ENCODE assay signal across 10 cellular contexts in genomic region chr2:201420442-201421113, GRCh38. TPM values are rescaled to one million over a fixed set of nuclear protein-coding genes. Genes with fewer than 3 reads are reported as not detected.
DNase-seq lines count a peak whose midpoint lies in the region; ATAC-seq and TF ChIP-seq lines count a peak whose summit lies in the region.
"Had no signal": no experiment of that assay in that cellular context is flagged by ENCODE, and none has a peak within 500 bp of the region (broad histone marks: within the 10 kb centered on the region; RNA-seq: fewer than 3 reads in every experiment).

No MANE protein-coding gene starts in this region.

- peak; percentile 73 for DNase-seq in Caki2 (ENCODE audit: low read depth)
- DNase-seq in LHCN-M2 (ENCODE audit: low read depth): peak; percentile 84
- peak; percentile 84 for DNase-seq in dermis blood vessel endothelial cell
- DNase-seq in omental fat pad (ENCODE audit: low spot score): no peak
- DNase-seq in ecto neural progenitor cell (ENCODE audit: low spot score): no peak
- no peak for DNase-seq in NCI-H1694 (lab: John Stamatoyannopoulos, UW)
- DNase-seq: NCI-H1417, Right ventricle myocardium superior had no signal

- peak; percentile 23 for ATAC-seq in omental fat pad (ENCODE audit: low FRiP score)
- no peak for ATAC-seq in HG02623 (IDR thresholded peaks at IDR 0.05; ENCODE audit: unreplicated experiment)
- no peak for ATAC-seq in GM21390 (IDR thresholded peaks at IDR 0.05; ENCODE audit: unreplicated experiment)

- in situ Hi-C loops in Caki2 (cut with HindIII; ENCODE audit: low pct_unique_long_range_greater_than_20kb, low sequenced_read_pairs): no loop called here

- TF ChIP-seq CTCF in omental fat pad (IDR thresholded peaks at IDR 0.05): no peak

RNA-seq across cellular contexts. Expression of gene TRAK2, which starts 30.7 kb away (rescaled TPM):
- total RNA-seq in Caki2 (2014; rRNA removed; shearing (Covaris generic); ENCODE audit: low replicate concordance): 5.9 and 17.8 TPM in 2 replicates
- total RNA-seq in LHCN-M2 (2014; rRNA removed) (47.8 and 73.9 TPM in 2 replicates), dermis blood vessel endothelial cell (40.7 and 63.1 TPM in 2 replicates), omental fat pad (10 to 100 TPM; 37.9 to 73.0 (median 52.9) TPM)
- polyA plus RNA-seq in LHCN-M2 (2012): 23.2 TPM

RNA-seq across cellular contexts. Expression of gene STRADB, which starts 31.0 kb away (rescaled TPM):
- total RNA-seq in Caki2 (2014; rRNA removed; shearing (Covaris generic); ENCODE audit: low replicate concordance): 68.7 and 69.4 TPM in 2 replicates
- 255 and 259 TPM in 2 replicates for total RNA-seq in LHCN-M2 (2014; rRNA removed)
- 48.6 TPM for polyA plus RNA-seq in LHCN-M2 (2012)
- total RNA-seq in dermis blood vessel endothelial cell: 18.2 and 18.6 TPM in 2 replicates
- total RNA-seq in omental fat pad: 10 to 100 TPM; 13.0 to 38.3 (median 29.3) TPM

Comparison
In these comparisons a context has a peak if more than half of its experiments do, and no peak if none do; other contexts are left out.
1. DNase-seq: peak in Caki2 (single experiment), LHCN-M2 (single experiment) and dermis blood vessel endothelial cell (single experiment); none in omental fat pad (single experiment), ecto neural progenitor cell (single experiment) and NCI-H1694 (single experiment).